In the genomic region with DNA sequence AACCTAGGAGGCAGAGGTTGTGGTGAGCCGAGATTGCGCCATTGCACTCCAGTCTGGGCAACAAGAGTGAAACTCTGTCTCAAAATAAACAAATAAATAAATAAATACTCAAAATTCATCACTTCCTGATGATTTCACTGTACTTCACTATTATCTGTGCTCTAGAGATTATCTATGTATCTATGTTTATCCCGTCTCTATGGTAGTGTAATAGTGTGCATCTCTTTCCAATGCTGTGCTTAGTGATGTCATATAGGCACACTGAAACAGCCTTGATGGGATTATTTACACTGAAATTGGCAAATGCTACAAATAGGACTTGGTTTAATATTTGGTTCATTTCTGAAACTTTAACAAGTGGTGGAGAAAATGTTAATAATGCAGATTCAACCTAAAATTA, we compare ENCODE assay signal across 20 cellular contexts. TPM values are rescaled to one million over a fixed set of nuclear protein-coding genes. Genes with fewer than 3 reads are reported as not detected.
"Had no signal": no experiment of that assay in that cellular context is flagged by ENCODE, and none has a peak within 500 bp of the region (broad histone marks: within the 10 kb centered on the region; RNA-seq: fewer than 3 reads in every experiment).

No MANE protein-coding gene starts in this region.

- H3K27me3 ChIP-seq: ascending aorta, body of pancreas, Peyer's patch, SJSA1 had no signal

- H3K4me1 ChIP-seq: body of pancreas, Peyer's patch, SJSA1 had no signal

- ATAC-seq: activated CD4-positive, CD25-positive, alpha-beta regulatory T cell treated with anti-CD3 and anti-CD28 coated beads, Interleukin-2, amount 50 U/mL, for 24 hours; activated CD8-positive, alpha-beta T cell treated with anti-CD3 and anti-CD28 coated beads for 36 hours; activated T-cell treated with anti-CD3 and anti-CD28 coated beads, Interleukin-2, amount 50 U/mL, for 72 hours; body of pancreas; SK-N-SH treated with all-trans-retinoic acid at 6 μM for 48 hours had no signal

- H3K27ac ChIP-seq: ascending aorta, body of pancreas, Peyer's patch, SJSA1 had no signal

- DNase-seq: activated CD4-positive, alpha-beta T cell treated with anti-CD3 and anti-CD28 coated beads for 4 hours; activated CD8-positive, alpha-beta memory T cell treated with anti-CD3 and anti-CD28 coated beads, Interleukin-2, amount 50 U/mL, for 4 hours; activated CD8-positive, alpha-beta T cell treated with anti-CD3 and anti-CD28 coated beads for 36 hours; activated T-cell treated with anti-CD3 and anti-CD28 coated beads, Interleukin-2, amount 50 U/mL, for 72 hours; amniotic stem cell; body of pancreas; NCI-H1048; NCI-H1930; NCI-H2107; NCI-H510A treated with DMSO at 0.1 percent for 48 hours; NCI-H69; NK-92 treated with Interleukin-12 subunit alpha and Interleukin-12 subunit beta, amount 100 ng/mL, for 24 hours; Peyer's patch; SHP77 had no signal

RNA-seq across cellular contexts. Expression of a gene that starts 10.8 kb away (rescaled TPM):
- total RNA-seq: activated CD8-positive, alpha-beta T cell treated with anti-CD3 and anti-CD28 coated beads for 36 hours; activated T-cell treated with anti-CD3 and anti-CD28 coated beads, Interleukin-2, amount 50 U/mL, for 72 hours; activated T-helper 2 cell treated with anti-CD3 and anti-CD28 coated beads, Interferon-gamma antibody, Interleukin-2, Interleukin-4, amounts not matched to agents 10 μg/mL and 5 μg/mL and 100 μg/mL, durations not matched to agents 14 hours and 24 hours and 36 hours; ascending aorta; body of pancreas; Peyer's patch; SJSA1; T-helper 1 cell treated with Interleukin-12 subunit alpha and Interleukin-12 subunit beta and Interleukin-4 antibody, amounts not matched to agents 30 ng/mL and 1 ng/mL, for 36 hours had no signal
